ENCODE assay signal across 9 cellular contexts in the genomic region with DNA sequence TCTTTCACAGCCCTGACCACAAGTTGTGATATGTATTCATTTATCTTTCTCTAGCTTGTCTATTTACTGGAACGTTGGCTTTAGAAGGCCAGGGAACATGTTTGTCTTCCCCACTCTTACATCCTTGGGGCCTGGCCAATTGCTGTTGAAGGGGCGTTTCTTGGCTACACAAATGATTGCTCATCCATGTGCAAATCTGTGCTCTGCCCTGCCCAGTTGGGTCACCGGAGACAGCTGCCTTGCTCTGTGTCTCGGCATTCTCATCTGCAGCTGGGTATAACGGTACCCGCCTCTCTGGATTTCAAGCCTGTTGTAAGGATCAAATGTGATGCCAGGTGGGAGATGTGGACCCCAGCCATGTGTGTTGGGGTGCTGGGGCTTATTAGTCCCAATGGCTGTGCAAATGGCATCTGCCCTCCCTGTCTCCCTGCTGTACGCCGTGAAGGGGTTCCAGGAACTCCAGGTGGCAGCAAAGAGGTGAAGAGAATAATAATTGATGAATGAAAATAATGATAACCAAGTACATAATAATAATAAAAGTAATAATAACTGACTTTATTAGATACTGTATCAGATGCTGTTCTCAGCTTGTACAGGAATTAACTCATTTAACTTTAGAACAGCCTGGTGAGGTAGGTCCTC. TPM values are rescaled to one million over a fixed set of nuclear protein-coding genes. Genes with fewer than 3 reads are reported as not detected.
DNase-seq lines count a peak whose midpoint lies in the region; ATAC-seq lines count a peak whose summit lies in the region.
"Had no signal": no experiment of that assay in that cellular context is flagged by ENCODE, and none has a peak within 500 bp of the region (broad histone marks: within the 10 kb centered on the region; RNA-seq: fewer than 3 reads in every experiment).

No MANE protein-coding gene starts in this region.

- intact Hi-C loops in posterior vena cava (cut with DNase I): no loop called here

- DNase-seq in EL: peak; percentile 55
- peak; percentile 72 for DNase-seq in NCI-H69 (lab: John Stamatoyannopoulos, UW)
- DNase-seq in fibroblast of peridontal ligament (ENCODE audit: extremely low read depth): peak; percentile 74
- DNase-seq in posterior vena cava (ENCODE audit: low spot score): peak; percentile 94
- no peak for DNase-seq in effector CD4-positive, alpha-beta T cell
- no peak for DNase-seq in NCI-H146 (lab: John Stamatoyannopoulos, UW)
- no peak for DNase-seq in NCI-H748 treated with DMSO at 0.1 percent for 48 hours (lab: John Stamatoyannopoulos, UW)
- DNase-seq: activated naive CD8-positive, alpha-beta T cell treated with anti-CD3 and anti-CD28 coated beads, Interleukin-2, amount 10 ng/mL, durations not matched to agents 7 days and 5 days had no signal

- ATAC-seq in GM18867 (IDR thresholded peaks at IDR 0.05; ENCODE audit: unreplicated experiment): no peak

RNA-seq across cellular contexts. Expression of a gene that starts 24.1 kb away (rescaled TPM):
- 10 to 100 TPM; 45.5 to 50.9 TPM for total RNA-seq in posterior vena cava

Comparison
In these comparisons a context has a peak if more than half of its experiments do, and no peak if none do; other contexts are left out.
1. DNase-seq: peak in EL (single experiment), NCI-H69 (single experiment), fibroblast of peridontal ligament (single experiment) and posterior vena cava (single experiment); none in effector CD4-positive, alpha-beta T cell (single experiment), NCI-H146 (single experiment) and NCI-H748 treated with DMSO at 0.1 percent for 48 hours (single experiment).